In genomic region chr5:138573949-138574670, GRCh38 we compare ENCODE assay signal across 9 cellular contexts. TPM values are rescaled to one million over a fixed set of nuclear protein-coding genes. Genes with fewer than 3 reads are reported as not detected.
DNase-seq lines count a peak whose midpoint lies in the region; ATAC-seq, FAIRE-seq and TF ChIP-seq lines count a peak whose summit lies in the region.
"Had no signal": no experiment of that assay in that cellular context is flagged by ENCODE, and none has a peak within 500 bp of the region (broad histone marks: within the 10 kb centered on the region; RNA-seq: fewer than 3 reads in every experiment).

No MANE protein-coding gene starts in this region.

- no peak for TF ChIP-seq CTCF in astrocyte (IDR thresholded peaks at IDR 0.05; ENCODE audit: insufficient read depth, low read depth, low read length)
- no peak for TF ChIP-seq CTCF in liver (IDR thresholded peaks at IDR 0.05; ENCODE audit: low read depth, low read length, missing input control)
- no peak for TF ChIP-seq CTCF in upper lobe of right lung (IDR thresholded peaks at IDR 0.05)

- H3K9me3 Mint-ChIP-seq in activated naive CD4-positive, alpha-beta T cell treated with anti-CD3 and anti-CD28 coated beads, Interleukin-2, amount 10 ng/mL, durations not matched to agents 7 days and 5 days: no peaks in the 10 kb centered on the region
- peaks cover 2% of the 10 kb centered on the region for H3K9me3 Mint-ChIP-seq in astrocyte (ENCODE audit: unreplicated experiment)

- TF ChIP-seq RAD21 in liver (IDR thresholded peaks at IDR 0.05): no peak

- H3K4me1 ChIP-seq in astrocyte (ENCODE audit: insufficient read depth, low read length): peaks cover 10% of the 10 kb centered on the region
- H3K4me1 ChIP-seq in liver (ENCODE audit: control insufficient read depth in 4 of 4, insufficient read depth in 4 of 4, low read length in 3 of 4): peaks cover 7 to 39% (median 18%) of the 10 kb centered on the region in 4 donors
- peaks cover 14% of the 10 kb centered on the region for H3K4me1 ChIP-seq in upper lobe of right lung

- peak overlapping the region; percentile 99 for H3K9ac ChIP-seq in astrocyte (ENCODE audit: low read length)
- H3K9ac ChIP-seq in liver (ENCODE audit: low read depth in 1 of 2, low read length in 2 of 2): peak overlapping the region; percentile 94 to 99

- H3K4me2 ChIP-seq in astrocyte (ENCODE audit: low read length): peak overlapping the region; percentile 92

- no peak for FAIRE-seq in astrocyte (lab: Jason Lieb, UNC)
- FAIRE-seq: colon had no signal

- peaks cover 61% of the 10 kb centered on the region for H3K79me2 ChIP-seq in astrocyte (ENCODE audit: insufficient read depth, low read length)

- peaks cover 47% of the 10 kb centered on the region for H3K4me1 Mint-ChIP-seq in activated naive CD4-positive, alpha-beta T cell treated with anti-CD3 and anti-CD28 coated beads, Interleukin-2, amount 10 ng/mL, durations not matched to agents 7 days and 5 days
- peaks cover 19% of the 10 kb centered on the region for H3K4me1 Mint-ChIP-seq in astrocyte (ENCODE audit: low read depth, unreplicated experiment)

- H3K36me3 ChIP-seq in astrocyte (ENCODE audit: insufficient read depth, low read length) (peaks cover 31% of the 10 kb centered on the region), liver (ENCODE audit: control insufficient read depth in 4 of 4, insufficient read depth in 3 of 4, low read depth in 1 of 4, low read length in 3 of 4) (peaks cover 6 to 36% (median 28%) of the 10 kb centered on the region in 4 donors), upper lobe of right lung (peaks cover 46% of the 10 kb centered on the region)

- H3K36me3 Mint-ChIP-seq in activated naive CD4-positive, alpha-beta T cell treated with anti-CD3 and anti-CD28 coated beads, Interleukin-2, amount 10 ng/mL, durations not matched to agents 7 days and 5 days: peaks cover 44% of the 10 kb centered on the region
- H3K36me3 Mint-ChIP-seq in astrocyte (ENCODE audit: low read depth, unreplicated experiment): peaks cover 15% of the 10 kb centered on the region

- H4K20me1 ChIP-seq in astrocyte (ENCODE audit: insufficient read depth, low read length): peaks cover 49% of the 10 kb centered on the region

- CTCF ChIA-PET in activated naive CD4-positive, alpha-beta T cell treated with anti-CD3 and anti-CD28 coated beads, Interleukin-2, amount 10 ng/mL, durations not matched to agents 7 days and 5 days (lab: Charles Lee): no interaction called here

- H3K27me3 ChIP-seq in astrocyte (ENCODE audit: insufficient read depth, low read length) (no peaks in the 10 kb centered on the region), liver (ENCODE audit: control insufficient read depth in 4 of 4, insufficient read depth in 4 of 4, low read length in 3 of 4) (no peaks in the 10 kb centered on the region), upper lobe of right lung (no peaks in the 10 kb centered on the region)

- intact Hi-C loops in upper lobe of right lung (cut with DNase I): no loop called here

- H3K4me3 ChIP-seq in astrocyte (ENCODE audit: insufficient read depth, low read depth, low read length) (peak overlapping the region; percentile 98), liver (ENCODE audit: low read depth in 1 of 3, low read length in 3 of 3) (peak overlapping the region; percentile 82 to 91 (median 89)), upper lobe of right lung (peak overlapping the region; percentile 100)

- DNase-seq in activated naive CD4-positive, alpha-beta T cell treated with anti-CD3 and anti-CD28 coated beads, Interleukin-2, amount 10 ng/mL, durations not matched to agents 7 days and 5 days: no peak
- DNase-seq in activated naive CD4-positive, alpha-beta T cell treated with anti-CD3 and anti-CD28 coated beads, Interleukin-2, amount 50 U/mL, for 16 hours: no peak
- DNase-seq in astrocyte (ENCODE audit: low read depth): peak; percentile 10
- DNase-seq in upper lobe of right lung: no peak
- DNase-seq in GDM1 (lab: John Stamatoyannopoulos, UW): no peak
- no peak for DNase-seq in SK-N-DZ (ENCODE audit: low spot score)

- H3K4me3 Mint-ChIP-seq in activated naive CD4-positive, alpha-beta T cell treated with anti-CD3 and anti-CD28 coated beads, Interleukin-2, amount 10 ng/mL, durations not matched to agents 7 days and 5 days: peak overlapping the region; percentile 93
- peak overlapping the region; percentile 96 for H3K4me3 Mint-ChIP-seq in astrocyte (ENCODE audit: unreplicated experiment)

- H3K9me3 ChIP-seq in astrocyte (ENCODE audit: insufficient read depth, low read depth, low read length) (no peaks in the 10 kb centered on the region), liver (ENCODE audit: control insufficient read depth in 4 of 4, low read length in 3 of 4) (no peaks in the 10 kb centered on the region), upper lobe of right lung (no peaks in the 10 kb centered on the region)

- H3K27me3 Mint-ChIP-seq in activated naive CD4-positive, alpha-beta T cell treated with anti-CD3 and anti-CD28 coated beads, Interleukin-2, amount 10 ng/mL, durations not matched to agents 7 days and 5 days: no peaks in the 10 kb centered on the region
- no peaks in the 10 kb centered on the region for H3K27me3 Mint-ChIP-seq in astrocyte (ENCODE audit: low read depth, unreplicated experiment)

- ATAC-seq in upper lobe of right lung: no peak
- ATAC-seq in GM19455 (IDR thresholded peaks at IDR 0.05; ENCODE audit: unreplicated experiment): no peak

- H2AFZ ChIP-seq in astrocyte (ENCODE audit: low read depth, low read length): no peak overlapping the region

- H3K27ac Mint-ChIP-seq in activated naive CD4-positive, alpha-beta T cell treated with anti-CD3 and anti-CD28 coated beads, Interleukin-2, amount 10 ng/mL, durations not matched to agents 7 days and 5 days: peak overlapping the region; percentile 99
- peak overlapping the region; percentile 100 for H3K27ac Mint-ChIP-seq in astrocyte (ENCODE audit: unreplicated experiment)

- peak overlapping the region; percentile 100 for H3K27ac ChIP-seq in astrocyte (ENCODE audit: low read depth, low read length)
- H3K27ac ChIP-seq in liver (ENCODE audit: low read depth in 1 of 2, low read length in 2 of 2): peak overlapping the region; percentile 97 to 100
- H3K27ac ChIP-seq in upper lobe of right lung: peak overlapping the region; percentile 100

- WGBS in liver: 33% methylated on average over 9 of the region's 9 CpGs

TF ChIP-seq in liver, 16 proteins besides CTCF, POLR2A, EP300 and RAD21:
- no peak for TF ChIP-seq FOXA1 (IDR thresholded peaks at IDR 0.05)

RNA-seq across cellular contexts. Expression of gene HSPA9, which starts 1.1 kb away (rescaled TPM):
- total RNA-seq in astrocyte (266 and 271 TPM in 2 replicates), liver (100 to 1,000 TPM; 221 to 378 TPM), upper lobe of right lung (164 TPM)
- polyA plus RNA-seq in liver: 100 to 1,000 TPM; 228 to 248 TPM
- 706 and 861 TPM in 2 replicates for polyA plus RNA-seq in SK-N-DZ (2014; cell fraction: cytosol; rRNA removed)
- polyA plus RNA-seq in SK-N-DZ (2014; cell fraction: nucleus; rRNA removed): 392 and 549 TPM in 2 replicates

RNA-seq across cellular contexts. Expression of gene ETF1, which starts 31.1 kb away (rescaled TPM):
- 139 and 153 TPM in 2 replicates for total RNA-seq in astrocyte
- 10 to 100 TPM; 37.7 to 39.7 TPM for total RNA-seq in liver
- polyA plus RNA-seq in liver: 10 to 100 TPM; 21.7 to 24.5 TPM
- 114 TPM for total RNA-seq in upper lobe of right lung
- polyA plus RNA-seq in SK-N-DZ (2014; cell fraction: cytosol; rRNA removed): 86.7 and 93.5 TPM in 2 replicates
- polyA plus RNA-seq in SK-N-DZ (2014; cell fraction: nucleus; rRNA removed): 50.2 and 59.1 TPM in 2 replicates
